ENCODE assay signal across 16 cellular contexts in genomic region chr14:64198021-64198420, GRCh38.
A peak's percentile ranks its signal among the peaks of the same experiment; 100 is the strongest.
DNase-seq lines count a peak whose midpoint lies in the region; ATAC-seq and TF ChIP-seq lines count a peak whose summit lies in the region.
"Had no signal": no experiment of that assay in that cellular context is flagged by ENCODE, and none has a peak within 500 bp of the region (broad histone marks: within the 10 kb centered on the region; RNA-seq: fewer than 3 reads in every experiment).

No MANE protein-coding gene starts in this region.

- H3K9me3 Mint-ChIP-seq in T-cell = no peaks in the 10 kb centered on the region
- no peaks in the 10 kb centered on the region for H3K9me3 Mint-ChIP-seq in stimulated activated effector memory CD8-positive, alpha-beta T cell treated with anti-CD3 and anti-CD28 coated beads, Interleukin-12 subunit alpha, Interleukin-12 subunit beta, amount 100 ng/mL, for 72 hours
- H3K9me3 Mint-ChIP-seq: activated CD4-positive, alpha-beta memory T cell treated with anti-CD3 and anti-CD28 coated beads, Interleukin-2, amount 10 ng/mL, durations not matched to agents 7 days and 5 days had no signal

- peak overlapping the region in 1 of 2 donors; percentile 46 for H3K4me3 ChIP-seq in right atrium auricular region

- peaks cover 51% of the 10 kb centered on the region for H3K36me3 Mint-ChIP-seq in T-cell
- peaks cover 34% of the 10 kb centered on the region for H3K36me3 Mint-ChIP-seq in stimulated activated effector memory CD8-positive, alpha-beta T cell treated with anti-CD3 and anti-CD28 coated beads, Interleukin-12 subunit alpha, Interleukin-12 subunit beta, amount 100 ng/mL, for 72 hours
- H3K36me3 Mint-ChIP-seq: CD14-positive monocyte had no signal

- CTCF ChIA-PET in T-cell (lab: Charles Lee) = no interaction called here

- H3K27me3 ChIP-seq in right atrium auricular region = no peaks in the 10 kb centered on the region

- H3K4me3 Mint-ChIP-seq in T-cell = no peak overlapping the region
- no peak overlapping the region for H3K4me3 Mint-ChIP-seq in stimulated activated effector memory CD8-positive, alpha-beta T cell treated with anti-CD3 and anti-CD28 coated beads, Interleukin-12 subunit alpha, Interleukin-12 subunit beta, amount 100 ng/mL, for 72 hours
- H3K4me3 Mint-ChIP-seq: activated CD4-positive, alpha-beta memory T cell treated with anti-CD3 and anti-CD28 coated beads, Interleukin-2, amount 10 ng/mL, durations not matched to agents 7 days and 5 days had no signal

- H3K9me3 ChIP-seq in right atrium auricular region = no peaks in the 10 kb centered on the region
- H3K9me3 ChIP-seq: lower lobe of right lung had no signal

- peak; percentile 70 for DNase-seq in G401 (ENCODE audit: low spot score)
- DNase-seq in T-cell = no peak
- no peak for DNase-seq in right atrium auricular region (ENCODE audit: low spot score)
- DNase-seq in stimulated activated effector memory CD8-positive, alpha-beta T cell treated with anti-CD3 and anti-CD28 coated beads, Interleukin-12 subunit alpha, Interleukin-12 subunit beta, amount 100 ng/mL, for 72 hours (ENCODE audit: low spot score in 2 of 2) = no peak
- no peak for DNase-seq in COLO668 (lab: John Stamatoyannopoulos, UW; ENCODE audit: unreplicated experiment)
- no peak for DNase-seq in NCI-H1105 treated with DMSO at 0.1 percent for 48 hours (lab: John Stamatoyannopoulos, UW)
- DNase-seq: activated CD4-positive, alpha-beta memory T cell treated with anti-CD3 and anti-CD28 coated beads, Interleukin-2, amount 10 ng/mL, durations not matched to agents 7 days and 5 days; activated gamma-delta T cell treated with Interleukin-2 at 50 U/mL for 16 hours; DMS 273 treated with DMSO at 0.1 percent for 48 hours; lower lobe of right lung; NCI-H1105; NCI-H2029 treated with DMSO at 0.1 percent for 48 hours; T-helper 2 cell had no signal

- H3K36me3 ChIP-seq in right atrium auricular region = no peaks in the 10 kb centered on the region

- POLR2A ChIA-PET in T-cell (lab: Charles Lee) = no interaction called here

- peak overlapping the region; percentile 82 to 87 for H3K27ac ChIP-seq in right atrium auricular region

- peaks cover 0 to 58% of the 10 kb centered on the region in 2 donors for H3K4me1 ChIP-seq in right atrium auricular region

- peak overlapping the region; percentile 55 to 77 for H3K27ac Mint-ChIP-seq in T-cell
- H3K27ac Mint-ChIP-seq in stimulated activated effector memory CD8-positive, alpha-beta T cell treated with anti-CD3 and anti-CD28 coated beads, Interleukin-12 subunit alpha, Interleukin-12 subunit beta, amount 100 ng/mL, for 72 hours = peak overlapping the region; percentile 78
- H3K27ac Mint-ChIP-seq: activated CD4-positive, alpha-beta memory T cell treated with anti-CD3 and anti-CD28 coated beads, Interleukin-2, amount 10 ng/mL, durations not matched to agents 7 days and 5 days; CD14-positive monocyte had no signal

- in situ Hi-C loops in G401 (cut with HindIII; ENCODE audit: low sequenced_read_pairs) = no loop called here

- H3K27me3 Mint-ChIP-seq in T-cell = no peaks in the 10 kb centered on the region
- H3K27me3 Mint-ChIP-seq: activated CD4-positive, alpha-beta memory T cell treated with anti-CD3 and anti-CD28 coated beads, Interleukin-2, amount 10 ng/mL, durations not matched to agents 7 days and 5 days had no signal

- peaks cover 44 to 64% (median 50%) of the 10 kb centered on the region in 3 donors for H3K4me1 Mint-ChIP-seq in T-cell
- H3K4me1 Mint-ChIP-seq in stimulated activated effector memory CD8-positive, alpha-beta T cell treated with anti-CD3 and anti-CD28 coated beads, Interleukin-12 subunit alpha, Interleukin-12 subunit beta, amount 100 ng/mL, for 72 hours = peaks cover 25% of the 10 kb centered on the region

- ATAC-seq in T-cell (replicated peaks in 1 of 4) (no peak), HG03045 (IDR thresholded peaks at IDR 0.05; ENCODE audit: unreplicated experiment) (no peak)
- no peak for ATAC-seq in stimulated activated effector memory CD8-positive, alpha-beta T cell treated with anti-CD3 and anti-CD28 coated beads, Interleukin-12 subunit alpha, Interleukin-12 subunit beta, amount 100 ng/mL, for 72 hours
- ATAC-seq: HepG2, lower lobe of right lung had no signal

- TF ChIP-seq CTCF in right atrium auricular region (IDR thresholded peaks at IDR 0.05) = no peak
